ENCODE assay signal across 10 cellular contexts in the genomic region with DNA sequence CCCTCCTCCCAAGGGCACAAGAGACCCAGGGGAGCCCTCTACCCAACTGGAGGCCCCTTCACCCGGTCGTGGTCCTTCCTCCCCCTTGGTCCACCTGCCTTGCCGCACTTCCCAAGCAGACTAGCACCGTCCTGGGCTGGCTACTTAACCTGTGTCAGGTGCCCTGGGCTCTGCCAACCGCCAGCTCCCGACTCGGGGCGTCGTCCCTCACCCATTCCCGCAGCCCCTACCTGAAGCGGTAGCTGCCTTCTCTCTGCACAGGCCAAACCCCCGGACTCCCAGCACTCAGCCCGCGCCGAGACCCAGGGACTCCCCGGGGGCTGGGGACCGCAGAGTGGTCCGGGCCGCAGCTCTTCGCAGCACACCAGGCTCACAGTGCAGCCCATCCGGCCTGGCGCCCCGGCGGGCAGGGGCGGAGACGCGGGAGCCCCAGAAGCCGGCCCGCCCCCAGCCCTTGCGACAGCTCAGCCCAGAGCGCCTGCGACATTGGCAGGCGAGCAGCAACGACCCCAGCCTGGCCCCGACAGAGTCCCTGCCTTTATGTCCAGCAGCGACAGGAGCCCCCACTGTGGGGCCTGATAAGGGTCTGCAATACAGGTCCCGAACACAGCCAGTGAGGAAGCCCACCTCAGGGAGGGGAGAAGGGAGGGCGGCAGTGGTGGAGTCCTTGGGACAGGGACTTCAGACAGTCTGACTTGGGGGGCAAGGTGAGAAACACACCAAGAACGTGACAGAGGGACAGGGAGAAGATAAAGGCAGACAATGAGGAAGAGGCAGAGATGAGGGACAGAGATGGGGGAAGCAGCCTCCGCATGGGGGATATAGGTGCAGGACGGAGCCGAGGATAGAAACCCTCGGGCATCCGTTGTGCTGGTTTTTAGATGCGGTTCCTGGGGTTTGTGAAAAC. TPM values are rescaled to one million over a fixed set of nuclear protein-coding genes. Genes with fewer than 3 reads are reported as not detected.
DNase-seq lines count a peak whose midpoint lies in the region; ATAC-seq and TF ChIP-seq lines count a peak whose summit lies in the region.
"Had no signal": no experiment of that assay in that cellular context is flagged by ENCODE, and none has a peak within 500 bp of the region (broad histone marks: within the 10 kb centered on the region; RNA-seq: fewer than 3 reads in every experiment).

No MANE protein-coding gene starts in this region.

- no peak for TF ChIP-seq POLR2A in Peyer's patch (IDR thresholded peaks at IDR 0.05)

- no peak overlapping the region for H3K27ac ChIP-seq in Peyer's patch
- H3K27ac ChIP-seq: testis had no signal

- H3K27me3 Mint-ChIP-seq in T-helper 2 cell treated with Interferon-gamma antibody and Interleukin-4, amounts not matched to agents 5 μg/mL and 100 μg/mL, for 36 hours (ENCODE audit: low read depth): peaks cover 11% of the 10 kb centered on the region

- H3K27ac Mint-ChIP-seq in T-helper 2 cell treated with Interferon-gamma antibody and Interleukin-4, amounts not matched to agents 5 μg/mL and 100 μg/mL, for 36 hours: peak overlapping the region; percentile 23
- peak overlapping the region; percentile 14 for H3K27ac Mint-ChIP-seq in stimulated activated effector memory CD8-positive, alpha-beta T cell treated with anti-CD3 and anti-CD28 coated beads, Interleukin-12 subunit alpha, Interleukin-12 subunit beta, amount 100 ng/mL, for 72 hours

- H3K36me3 ChIP-seq in Peyer's patch: no peaks in the 10 kb centered on the region

- in situ Hi-C loops in ACHN (cut with HindIII; ENCODE audit: low pct_ligation_motif_present, low pct_unique_long_range_greater_than_20kb, low sequenced_read_pairs): no loop called here

- H3K4me3 ChIP-seq in Peyer's patch: peak overlapping the region in 3 of 4 donors; percentile 20 to 39 (median 23)
- H3K4me3 ChIP-seq in iPS-11a (ENCODE audit: low read depth, low read length): peak overlapping the region; percentile 25
- H3K4me3 ChIP-seq: testis had no signal

- no peaks in the 10 kb centered on the region for H3K9me3 ChIP-seq in Peyer's patch
- H3K9me3 ChIP-seq: testis had no signal

- no peaks in the 10 kb centered on the region for H3K9me3 Mint-ChIP-seq in T-helper 2 cell treated with Interferon-gamma antibody and Interleukin-4, amounts not matched to agents 5 μg/mL and 100 μg/mL, for 36 hours
- no peaks in the 10 kb centered on the region for H3K9me3 Mint-ChIP-seq in stimulated activated effector memory CD8-positive, alpha-beta T cell treated with anti-CD3 and anti-CD28 coated beads, Interleukin-12 subunit alpha, Interleukin-12 subunit beta, amount 100 ng/mL, for 72 hours

- peak; percentile 5 for ATAC-seq in stimulated activated effector memory CD8-positive, alpha-beta T cell treated with anti-CD3 and anti-CD28 coated beads, Interleukin-12 subunit alpha, Interleukin-12 subunit beta, amount 100 ng/mL, for 72 hours
- ATAC-seq in GM19328 (IDR thresholded peaks at IDR 0.05; ENCODE audit: unreplicated experiment): no peak

- peak overlapping the region; percentile 65 for H3K4me3 Mint-ChIP-seq in T-helper 2 cell treated with Interferon-gamma antibody and Interleukin-4, amounts not matched to agents 5 μg/mL and 100 μg/mL, for 36 hours
- peak overlapping the region; percentile 51 for H3K4me3 Mint-ChIP-seq in stimulated activated effector memory CD8-positive, alpha-beta T cell treated with anti-CD3 and anti-CD28 coated beads, Interleukin-12 subunit alpha, Interleukin-12 subunit beta, amount 100 ng/mL, for 72 hours

- H3K4me1 Mint-ChIP-seq in T-helper 2 cell treated with Interferon-gamma antibody and Interleukin-4, amounts not matched to agents 5 μg/mL and 100 μg/mL, for 36 hours (ENCODE audit: low read depth): peaks cover 4% of the 10 kb centered on the region
- peaks cover 15% of the 10 kb centered on the region for H3K4me1 Mint-ChIP-seq in stimulated activated effector memory CD8-positive, alpha-beta T cell treated with anti-CD3 and anti-CD28 coated beads, Interleukin-12 subunit alpha, Interleukin-12 subunit beta, amount 100 ng/mL, for 72 hours

- H3K4me1 ChIP-seq in Peyer's patch: peaks cover 0 to 4% (median 0%) of the 10 kb centered on the region in 4 donors
- H3K4me1 ChIP-seq: testis had no signal

- no peaks in the 10 kb centered on the region for H3K36me3 Mint-ChIP-seq in T-helper 2 cell treated with Interferon-gamma antibody and Interleukin-4, amounts not matched to agents 5 μg/mL and 100 μg/mL, for 36 hours (ENCODE audit: low read depth)
- H3K36me3 Mint-ChIP-seq in stimulated activated effector memory CD8-positive, alpha-beta T cell treated with anti-CD3 and anti-CD28 coated beads, Interleukin-12 subunit alpha, Interleukin-12 subunit beta, amount 100 ng/mL, for 72 hours: no peaks in the 10 kb centered on the region

- no peaks in the 10 kb centered on the region for H3K27me3 ChIP-seq in Peyer's patch
- H3K27me3 ChIP-seq: testis had no signal

- TF ChIP-seq CTCF in Peyer's patch (IDR thresholded peaks at IDR 0.05): no peak

- DNase-seq in T-helper 2 cell treated with Interferon-gamma antibody and Interleukin-4, amounts not matched to agents 5 μg/mL and 100 μg/mL, for 36 hours (ENCODE audit: low spot score): no peak
- DNase-seq in T-helper 2 cell (no peak), Peyer's patch (peak in 1 of 3 donors; percentile 40), ACHN (no peak), NCI-H82 treated with DMSO at 0.1 percent for 48 hours (lab: John Stamatoyannopoulos, UW; ENCODE audit: unreplicated experiment) (no peak)
- DNase-seq in stimulated activated effector memory CD8-positive, alpha-beta T cell treated with anti-CD3 and anti-CD28 coated beads, Interleukin-12 subunit alpha, Interleukin-12 subunit beta, amount 100 ng/mL, for 72 hours (ENCODE audit: low spot score in 2 of 2): peak in 1 of 2 donors; percentile 51

RNA-seq across cellular contexts. Expression of gene TNS1, which starts 31.0 kb away (rescaled TPM):
- 100 to 1,000 TPM in 2 of 4 donors, 10 to 100 TPM in 2; 23.1 to 156 (median 81.1) TPM for total RNA-seq in Peyer's patch

RNA-seq across cellular contexts. Expression of gene RUFY4, which starts 35.2 kb away (rescaled TPM):
- total RNA-seq in Peyer's patch: 1 to 10 TPM in 1 of 4 donors, under 1 TPM in 1, not detected in 2; 0.27 to 5.0 TPM
- total RNA-seq: fibroblast of villous mesenchyme had no signal
